In genomic region chr1:168933143-168933840, GRCh38 we compare ENCODE assay signal across 15 cellular contexts.
DNase-seq lines count a peak whose midpoint lies in the region; ATAC-seq and TF ChIP-seq lines count a peak whose summit lies in the region.
"Had no signal": no experiment of that assay in that cellular context is flagged by ENCODE, and none has a peak within 500 bp of the region (broad histone marks: within the 10 kb centered on the region; RNA-seq: fewer than 3 reads in every experiment).

No MANE protein-coding gene starts in this region.

- no peaks in the 10 kb centered on the region for H3K36me3 ChIP-seq in HAP-1 (replicated peaks)
- H3K36me3 ChIP-seq: BLaER1 treated with 17β-estradiol and CSF1 and Interleukin-3, amounts not matched to agents 10 nM and 100 nM had no signal

- H3K4me3 Mint-ChIP-seq in progenitor cell of endocrine pancreas (ENCODE audit: low read depth), result no peak overlapping the region
- H3K4me3 Mint-ChIP-seq: B cell; CD4-positive, alpha-beta T cell; CD8-positive, alpha-beta T cell had no signal

- no peaks in the 10 kb centered on the region for H3K9me3 ChIP-seq in HAP-1
- H3K9me3 ChIP-seq: BLaER1 treated with 17β-estradiol and CSF1 and Interleukin-3, amounts not matched to agents 10 nM and 100 nM had no signal

- ATAC-seq in SK-N-SH treated with all-trans-retinoic acid at 6 μM for 48 hours, result peak; percentile 76
- ATAC-seq: A549; CD8-positive, alpha-beta T cell had no signal

- TF ChIP-seq CTCF in progenitor cell of endocrine pancreas (IDR thresholded peaks at IDR 0.05; ENCODE audit: unreplicated experiment), result no peak

- in situ Hi-C loops in HAP-1 (cut with MboI; ENCODE audit: low sequenced_read_pairs), result no loop called here

- DNase-seq in DMS 273 (lab: John Stamatoyannopoulos, UW; ENCODE audit: unreplicated experiment), result peak; percentile 17
- no peak for DNase-seq in DMS 273 treated with DMSO at 0.1 percent for 48 hours (lab: John Stamatoyannopoulos, UW)
- DNase-seq in HAP-1 (ENCODE audit: low spot score in 2 of 2), result peak; percentile 60 to 90
- no peak for DNase-seq in NCI-H510A (lab: John Stamatoyannopoulos, UW)
- DNase-seq in progenitor cell of endocrine pancreas (ENCODE audit: low spot score, unreplicated experiment), result no peak
- DNase-seq: AML-193; Caco-2; Calu3; CD4-positive, alpha-beta T cell; CD8-positive, alpha-beta T cell; GF-D8 had no signal

- H3K4me1 ChIP-seq in HAP-1, result peaks cover 17% of the 10 kb centered on the region
- H3K4me1 ChIP-seq: A549; BLaER1 treated with 17β-estradiol and CSF1 and Interleukin-3, amounts not matched to agents 10 nM and 100 nM; Caco-2 had no signal

- H3K27ac Mint-ChIP-seq in progenitor cell of endocrine pancreas, result no peak overlapping the region
- H3K27ac Mint-ChIP-seq: B cell; CD4-positive, alpha-beta T cell; CD8-positive, alpha-beta T cell had no signal

- H3K36me3 Mint-ChIP-seq in progenitor cell of endocrine pancreas (ENCODE audit: insufficient read depth), result no peaks in the 10 kb centered on the region
- H3K36me3 Mint-ChIP-seq: CD8-positive, alpha-beta T cell had no signal

- H3K4me3 ChIP-seq in HAP-1, result no peak overlapping the region
- H3K4me3 ChIP-seq: A549; BLaER1 treated with 17β-estradiol and CSF1 and Interleukin-3, amounts not matched to agents 10 nM and 100 nM had no signal

- no peaks in the 10 kb centered on the region for H3K27me3 Mint-ChIP-seq in progenitor cell of endocrine pancreas

- no peaks in the 10 kb centered on the region for H3K4me1 Mint-ChIP-seq in progenitor cell of endocrine pancreas (ENCODE audit: low read depth)
- H3K4me1 Mint-ChIP-seq: B cell had no signal

- H3K9me3 Mint-ChIP-seq in progenitor cell of endocrine pancreas (ENCODE audit: low read depth), result peaks cover 19% of the 10 kb centered on the region
- H3K9me3 Mint-ChIP-seq: CD8-positive, alpha-beta T cell had no signal

- H3K27me3 ChIP-seq in HAP-1 (ENCODE audit: low read depth), result no peaks in the 10 kb centered on the region
- H3K27me3 ChIP-seq: BLaER1 treated with 17β-estradiol and CSF1 and Interleukin-3, amounts not matched to agents 10 nM and 100 nM had no signal

TF ChIP-seq in SK-N-SH treated with all-trans-retinoic acid at 6 μM for 48 hours, 23 proteins besides CTCF, POLR2A, EP300 and RAD21:
- TF ChIP-seq OSR1 (CRISPR knock-in tag; IDR thresholded peaks at IDR 0.05) (no peak), CSDC2 (CRISPR knock-in tag; IDR thresholded peaks at IDR 0.05) (no peak), ZNF70 (CRISPR knock-in tag; IDR thresholded peaks at IDR 0.05) (no peak), ZC3H10 (CRISPR knock-in tag; IDR thresholded peaks at IDR 0.05) (no peak), ZFP3 (CRISPR knock-in tag; IDR thresholded peaks at IDR 0.05) (no peak), CREB5 (CRISPR knock-in tag; IDR thresholded peaks at IDR 0.05; ENCODE audit: low read depth) (no peak), SNAI2 (CRISPR knock-in tag; IDR thresholded peaks at IDR 0.05) (no peak), ISL1 (CRISPR knock-in tag; IDR thresholded peaks at IDR 0.05) (no peak)
TF ChIP-seq in SK-N-SH treated with all-trans-retinoic acid at 6 μM for 48 hours: peak in this region for 0.

Comparison
In these comparisons a context has a peak if more than half of its experiments do, and no peak if none do; other contexts are left out.
1. DNase-seq: peak in DMS 273 (single experiment) and HAP-1 (2 of 2); none in DMS 273 treated with DMSO at 0.1 percent for 48 hours (single experiment), NCI-H510A (single experiment) and progenitor cell of endocrine pancreas (single experiment).